ENCODE assay signal across 1 cellular context in genomic region chr11:67441731-67442401, GRCh38.
TF ChIP-seq lines count a peak whose summit lies in the region.

No MANE protein-coding gene starts in this region.

TF ChIP-seq in H1, 55 proteins besides CTCF, POLR2A, EP300 and RAD21:
- TF ChIP-seq CHD1 (IDR thresholded peaks at IDR 0.05; ENCODE audit: low read depth, low read length) (no peak), SAP30 (IDR thresholded peaks at IDR 0.05; ENCODE audit: insufficient read depth, insufficient replicate concordance, low read length) (no peak), RFX5 (IDR thresholded peaks at IDR 0.05; ENCODE audit: borderline replicate concordance, low read depth, low read length) (no peak), SIX5 (IDR thresholded peaks at IDR 0.05; ENCODE audit: low read depth, low read length) (no peak), TBP (IDR thresholded peaks at IDR 0.05; ENCODE audit: low read depth, low read length) (no peak), KDM5A (IDR thresholded peaks at IDR 0.05; ENCODE audit: low read length) (no peak), SIRT6 (IDR thresholded peaks at IDR 0.05; ENCODE audit: low read length) (no peak), GABPA (IDR thresholded peaks at IDR 0.05; ENCODE audit: borderline replicate concordance, insufficient read depth, low read length) (no peak), KDM1A (IDR thresholded peaks at IDR 0.05; ENCODE audit: borderline replicate concordance, low read length) (no peak), ATF3 (IDR thresholded peaks at IDR 0.05; ENCODE audit: insufficient read depth, low read depth, low read length) (no peak), MAFK (IDR thresholded peaks at IDR 0.05; ENCODE audit: low read depth, low read length) (no peak), MAX (IDR thresholded peaks at IDR 0.05) (no peak), HDAC6 (IDR thresholded peaks at IDR 0.05; ENCODE audit: low read depth, low read length) (no peak), CEBPB (IDR thresholded peaks at IDR 0.05; ENCODE audit: low read depth, low read length) (no peak)
